In genomic region chr17:78497115-78497540, GRCh38 we compare ENCODE assay signal across 9 cellular contexts.
DNase-seq lines count a peak whose midpoint lies in the region; ATAC-seq, FAIRE-seq and TF ChIP-seq lines count a peak whose summit lies in the region.
"Had no signal": no experiment of that assay in that cellular context is flagged by ENCODE, and none has a peak within 500 bp of the region (broad histone marks: within the 10 kb centered on the region; RNA-seq: fewer than 3 reads in every experiment).

No MANE protein-coding gene starts in this region.

- no peaks in the 10 kb centered on the region for H3K9me3 Mint-ChIP-seq in activated T-cell treated with anti-CD3 and anti-CD28 coated beads, Interleukin-2, amount 50 U/mL, for 4 hours
- no peaks in the 10 kb centered on the region for H3K9me3 Mint-ChIP-seq in nephron
- H3K9me3 Mint-ChIP-seq: T-helper 1 cell treated with Interleukin-12 subunit alpha and Interleukin-12 subunit beta and Interleukin-4 antibody, amounts not matched to agents 30 μg/mL and 1 μg/mL, for 36 hours had no signal

- H3K27me3 Mint-ChIP-seq in activated T-cell treated with anti-CD3 and anti-CD28 coated beads, Interleukin-2, amount 50 U/mL, for 4 hours (ENCODE audit: low read depth): no peaks in the 10 kb centered on the region
- peaks cover 5% of the 10 kb centered on the region for H3K27me3 Mint-ChIP-seq in nephron (ENCODE audit: low read depth)

- H3K27me3 ChIP-seq in OCI-LY1 (ENCODE audit: insufficient read depth, low read length): 0 out of 2 replicates have a peak, but pooled peaks cover 5% of the 10 kb centered on the region
- no peaks in the 10 kb centered on the region for H3K27me3 ChIP-seq in testis

- intact Hi-C loops in testis (cut with DNase I; ENCODE audit: low total_unique reads): loop anchor here (10.0 kb wide), 1 partner anchor 208 kb away; no protein-coding TSS in a partner anchor

- no peak for FAIRE-seq in D721Med (lab: Jason Lieb, UNC)

- no peak overlapping the region for H3K4me3 ChIP-seq in OCI-LY1 (ENCODE audit: low read depth, low read length, poor library complexity, severe bottlenecking)
- H3K4me3 ChIP-seq in fibroblast of mammary gland (ENCODE audit: control insufficient read depth, low read depth, low read length): no peak overlapping the region
- no peak overlapping the region for H3K4me3 ChIP-seq in testis

- H4K20me1 ChIP-seq in OCI-LY1 (ENCODE audit: insufficient read depth, low read length): no peaks in the 10 kb centered on the region

- H3K4me2 ChIP-seq in OCI-LY1 (ENCODE audit: low read length): no peak overlapping the region

- H3K4me1 Mint-ChIP-seq in activated T-cell treated with anti-CD3 and anti-CD28 coated beads, Interleukin-2, amount 50 U/mL, for 4 hours (ENCODE audit: low read depth): no peaks in the 10 kb centered on the region
- H3K4me1 Mint-ChIP-seq in nephron: no peaks in the 10 kb centered on the region

- no peaks in the 10 kb centered on the region for H3K4me1 ChIP-seq in OCI-LY1 (ENCODE audit: insufficient read depth, low read length, severe bottlenecking)
- no peaks in the 10 kb centered on the region for H3K4me1 ChIP-seq in testis

- H3K27ac ChIP-seq in OCI-LY1 (ENCODE audit: low read depth, low read length, poor library complexity, severe bottlenecking) (no peak overlapping the region), testis (no peak overlapping the region)

- no peak overlapping the region for H3K4me3 Mint-ChIP-seq in activated T-cell treated with anti-CD3 and anti-CD28 coated beads, Interleukin-2, amount 50 U/mL, for 4 hours
- no peak overlapping the region for H3K4me3 Mint-ChIP-seq in nephron
- H3K4me3 Mint-ChIP-seq: T-helper 1 cell treated with Interleukin-12 subunit alpha and Interleukin-12 subunit beta and Interleukin-4 antibody, amounts not matched to agents 30 μg/mL and 1 μg/mL, for 36 hours had no signal

- no peak for TF ChIP-seq POLR2A in testis (IDR thresholded peaks at IDR 0.05)

- no peaks in the 10 kb centered on the region for H3K79me2 ChIP-seq in OCI-LY1 (ENCODE audit: insufficient read depth, low read length)

- no peaks in the 10 kb centered on the region for H3K36me3 ChIP-seq in OCI-LY1 (ENCODE audit: insufficient read depth, low read length)
- no peaks in the 10 kb centered on the region for H3K36me3 ChIP-seq in testis (ENCODE audit: low read depth, missing control alignments)

- no peaks in the 10 kb centered on the region for H3K9me3 ChIP-seq in OCI-LY1 (ENCODE audit: low read length)
- no peaks in the 10 kb centered on the region for H3K9me3 ChIP-seq in testis

- H3F3A ChIP-seq in OCI-LY1 (ENCODE audit: insufficient read depth, low read length): no peaks in the 10 kb centered on the region

- peak; percentile 59 to 67 for ATAC-seq in activated T-cell treated with anti-CD3 and anti-CD28 coated beads, Interleukin-2, amount 50 U/mL, for 4 hours
- no peak for ATAC-seq in GM19455 (IDR thresholded peaks at IDR 0.05; ENCODE audit: unreplicated experiment)

- no peaks in the 10 kb centered on the region for H3K9me2 ChIP-seq in OCI-LY1 (ENCODE audit: low read depth, low read length)

- H3K36me3 Mint-ChIP-seq in activated T-cell treated with anti-CD3 and anti-CD28 coated beads, Interleukin-2, amount 50 U/mL, for 4 hours (ENCODE audit: insufficient read depth): no peaks in the 10 kb centered on the region
- H3K36me3 Mint-ChIP-seq in nephron (ENCODE audit: low read depth): no peaks in the 10 kb centered on the region

- H2AFZ ChIP-seq in OCI-LY1 (ENCODE audit: low read length): no peak overlapping the region

- H3K27ac Mint-ChIP-seq in nephron: no peak overlapping the region
- H3K27ac Mint-ChIP-seq: T-helper 1 cell treated with Interleukin-12 subunit alpha and Interleukin-12 subunit beta and Interleukin-4 antibody, amounts not matched to agents 30 μg/mL and 1 μg/mL, for 36 hours had no signal

- H3K9ac ChIP-seq in OCI-LY1 (ENCODE audit: low read length): no peak overlapping the region

- 24 to 49% methylated on average over 9 to 10 of the region's 10 CpGs for WGBS in testis, 2 donors

- peak; percentile 97 for TF ChIP-seq CTCF in D721Med (IDR thresholded peaks at IDR 0.05; ENCODE audit: insufficient read depth, missing control alignments)
- peak; percentile 64 for TF ChIP-seq CTCF in OCI-LY1 (IDR thresholded peaks at IDR 0.05; ENCODE audit: low read length)
- peak; percentile 77 for TF ChIP-seq CTCF in fibroblast of mammary gland (conservative IDR thresholded peaks at IDR 0.05; ENCODE audit: control insufficient read depth, insufficient read depth, low read depth, low read length)
- peak; percentile 78 to 84 (median 82) for TF ChIP-seq CTCF in nephron (IDR thresholded peaks at IDR 0.05; ENCODE audit: unreplicated experiment in 3 of 3)
- TF ChIP-seq CTCF in testis (IDR thresholded peaks at IDR 0.05): peak in 2 of 3 experiments; percentile 47 to 71

- DNase-seq in D721Med (ENCODE audit: insufficient read length, low spot score): peak; percentile 94
- DNase-seq in KG1 (lab: John Stamatoyannopoulos, UW): peak; percentile 35
- DNase-seq in activated T-cell treated with anti-CD3 and anti-CD28 coated beads, Interleukin-2, amount 50 U/mL, for 4 hours: peak; percentile 41
- peak; percentile 74 for DNase-seq in fibroblast of mammary gland (ENCODE audit: low read depth)
- DNase-seq in testis: peak; percentile 82

Comparison
In these comparisons a context has a peak if more than half of its experiments do, and no peak if none do; other contexts are left out.
1. DNase-seq: peak in every context shown above with its lines; median percentile 94 in D721Med; 82 in testis; 74 in fibroblast of mammary gland; 41 in activated T-cell treated with anti-CD3 and anti-CD28 coated beads, Interleukin-2, amount 50 U/mL, for 4 hours; 35 in KG1.